ENCODE assay signal across 24 cellular contexts in the genomic region with DNA sequence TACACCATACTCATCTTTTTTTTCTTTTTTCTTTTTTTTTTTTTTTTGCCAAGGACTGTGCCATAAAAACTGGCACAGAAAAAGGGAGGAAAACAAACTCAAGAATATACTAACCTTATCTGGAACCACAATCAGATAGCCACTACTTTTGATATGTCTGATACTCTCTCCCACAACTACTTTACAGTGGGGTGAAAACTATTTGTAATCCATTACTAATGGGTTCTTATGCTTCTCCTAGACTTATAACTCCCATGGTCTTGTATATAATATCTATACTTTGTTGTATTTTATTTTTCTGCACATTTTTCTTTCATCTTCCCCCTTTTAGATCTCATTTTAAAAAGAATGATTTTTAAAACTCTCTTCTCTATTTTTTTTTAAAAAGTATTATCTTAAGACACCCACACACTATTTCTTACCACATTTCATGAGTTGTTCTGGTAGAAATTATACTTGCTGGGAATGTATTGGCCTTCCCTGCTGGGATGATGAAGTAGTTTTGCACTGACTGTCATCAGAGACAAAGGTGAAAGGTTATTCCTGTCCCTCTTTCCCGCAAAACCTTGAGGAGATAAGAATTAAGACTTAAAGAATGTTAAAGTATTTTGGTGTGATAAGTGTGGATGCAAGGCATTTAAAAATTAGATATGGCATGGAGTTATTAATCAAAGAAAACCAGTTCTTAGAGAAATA.
"Had no signal": no experiment of that assay in that cellular context is flagged by ENCODE, and none has a peak within 500 bp of the region (broad histone marks: within the 10 kb centered on the region; RNA-seq: fewer than 3 reads in every experiment).

No MANE protein-coding gene starts in this region.

- H3K27ac Mint-ChIP-seq: activated T-helper 2 cell treated with anti-CD3 and anti-CD28 coated beads, Interferon-gamma antibody, Interleukin-2, Interleukin-4, amounts not matched to agents 10 μg/mL and 5 μg/mL and 100 μg/mL, durations not matched to agents 14 hours and 24 hours and 36 hours; brain; mesothelial cell of epicardium; neural progenitor cell; progenitor cell of endocrine pancreas; WTC11 had no signal

- H3K36me3 ChIP-seq: esophagus muscularis mucosa, gastroesophageal sphincter, left ventricle myocardium inferior, neural progenitor cell, stomach, suprapubic skin, transverse colon, uterus had no signal

- H3K36me3 Mint-ChIP-seq: brain, mesothelial cell of epicardium, neural progenitor cell, WTC11 had no signal

- H3K27ac ChIP-seq: coronary artery, esophagus muscularis mucosa, gastroesophageal sphincter, left ventricle myocardium inferior, neural progenitor cell, stomach, suprapubic skin, transverse colon, uterus had no signal

- H3K4me2 ChIP-seq: neural progenitor cell had no signal

- DNase-seq: activated CD4-positive, alpha-beta T cell treated with anti-CD3 and anti-CD28 coated beads, Interleukin-2, amount 50 U/mL, for 48 hours; activated naive CD4-positive, alpha-beta T cell treated with Interleukin-2 at 50 U/mL for 16 hours; anterior cingulate cortex; caudate nucleus; head of caudate nucleus; hypothalamus; left ventricle myocardium inferior; naive thymus-derived CD8-positive, alpha-beta T cell; retina; stimulated activated CD4-positive, alpha-beta T cell treated with anti-CD3 and anti-CD28 coated beads, Interleukin-4, amount 100 ng/mL, for 24 hours; stomach; T-helper 9 cell; transverse colon; uterus had no signal

- H3K4me3 ChIP-seq: coronary artery, esophagus muscularis mucosa, gastroesophageal sphincter, left ventricle myocardium inferior, neural progenitor cell, stomach, suprapubic skin, transverse colon, uterus had no signal

- H2AFZ ChIP-seq: neural progenitor cell had no signal

- H3K9me3 Mint-ChIP-seq: activated T-helper 2 cell treated with anti-CD3 and anti-CD28 coated beads, Interferon-gamma antibody, Interleukin-2, Interleukin-4, amounts not matched to agents 10 μg/mL and 5 μg/mL and 100 μg/mL, durations not matched to agents 14 hours and 24 hours and 36 hours; brain; mesothelial cell of epicardium; naive thymus-derived CD8-positive, alpha-beta T cell; neural progenitor cell; WTC11 had no signal

- ATAC-seq: gastroesophageal sphincter; naive thymus-derived CD8-positive, alpha-beta T cell had no signal

- H3K9me3 ChIP-seq: esophagus muscularis mucosa, gastroesophageal sphincter, left ventricle myocardium inferior, stomach, suprapubic skin, transverse colon, uterus had no signal

- H3K27me3 Mint-ChIP-seq: brain; naive thymus-derived CD8-positive, alpha-beta T cell had no signal

- H3K4me1 ChIP-seq: esophagus muscularis mucosa, gastroesophageal sphincter, left ventricle myocardium inferior, neural progenitor cell, stomach, suprapubic skin, uterus had no signal

- H3K4me3 Mint-ChIP-seq: brain; mesothelial cell of epicardium; naive thymus-derived CD8-positive, alpha-beta T cell; neural progenitor cell; WTC11 had no signal
